In genomic region chr7:79453266-79453557, GRCh38 we compare ENCODE assay signal across 9 cellular contexts. TPM values are rescaled to one million over a fixed set of nuclear protein-coding genes. Genes with fewer than 3 reads are reported as not detected.
DNase-seq lines count a peak whose midpoint lies in the region; ATAC-seq, FAIRE-seq and TF ChIP-seq lines count a peak whose summit lies in the region.
"Had no signal": no experiment of that assay in that cellular context is flagged by ENCODE, and none has a peak within 500 bp of the region (broad histone marks: within the 10 kb centered on the region; RNA-seq: fewer than 3 reads in every experiment).

No MANE protein-coding gene starts in this region.

- H3K4me3 ChIP-seq in right atrium auricular region: peak overlapping the region; percentile 74 to 78
- H3K4me3 ChIP-seq in endothelial cell of umbilical vein (replicated peaks in 1 of 3; ENCODE audit: insufficient read depth in 1 of 3, low read depth in 1 of 3, low read length in 3 of 3): peak overlapping the region; percentile 78 to 84 (median 82)

- H3K4me3 Mint-ChIP-seq in natural killer cell treated with Interleukin-12 subunit alpha and Interleukin-12 subunit beta and Interleukin-15 and Interleukin-18, amount 100 ng/mL, for 72 hours: peak overlapping the region; percentile 25

- H3K9me3 ChIP-seq in right atrium auricular region (no peaks in the 10 kb centered on the region), endothelial cell of umbilical vein (replicated peaks; ENCODE audit: control insufficient read depth, insufficient read depth, low read length) (no peaks in the 10 kb centered on the region)

- H3K27me3 ChIP-seq in right atrium auricular region (no peaks in the 10 kb centered on the region), endothelial cell of umbilical vein (ENCODE audit: control insufficient read depth in 2 of 2, insufficient read depth in 2 of 2, low read length in 2 of 2) (no peaks in the 10 kb centered on the region)

- H3K9ac ChIP-seq in endothelial cell of umbilical vein (replicated peaks; ENCODE audit: extremely low read depth, insufficient read depth, low read length): peak overlapping the region; percentile 92

- peaks cover 29 to 31% of the 10 kb centered on the region in 2 donors for H3K27me3 Mint-ChIP-seq in natural killer cell treated with Interleukin-12 subunit alpha and Interleukin-12 subunit beta and Interleukin-15 and Interleukin-18, amount 100 ng/mL, for 72 hours

- TF ChIP-seq POLR2A in endothelial cell of umbilical vein (IDR thresholded peaks at IDR 0.05; ENCODE audit: low read depth, low read length): no peak

- no peak for FAIRE-seq in endothelial cell of umbilical vein (lab: Jason Lieb, UNC)

- no peaks in the 10 kb centered on the region for H4K20me1 ChIP-seq in endothelial cell of umbilical vein (replicated peaks; ENCODE audit: control insufficient read depth, extremely low read depth, insufficient read depth, low read length)

- ATAC-seq in Right ventricle myocardium inferior (no peak), HG03175 (IDR thresholded peaks at IDR 0.05; ENCODE audit: unreplicated experiment) (no peak)
- no peak for ATAC-seq in natural killer cell treated with Interleukin-12 subunit alpha and Interleukin-12 subunit beta and Interleukin-15 and Interleukin-18, amount 100 ng/mL, for 72 hours

- intact Hi-C loops in Right ventricle myocardium inferior (cut with DNase I): loop anchor here (5.0 kb wide), 2 partner anchors 46 to 146 kb away; no protein-coding TSS in a partner anchor
- intact Hi-C loops in endothelial cell of umbilical vein (cut with micrococcal nuclease): loop anchor here (5.0 kb wide), 1 partner anchor 564 kb away; no protein-coding TSS in a partner anchor

- H3K79me2 ChIP-seq in endothelial cell of umbilical vein (ENCODE audit: control insufficient read depth, insufficient read depth, low read length): peaks cover 12% of the 10 kb centered on the region

- H3K27ac ChIP-seq in right atrium auricular region (peak overlapping the region; percentile 94 to 97), endothelial cell of umbilical vein (ENCODE audit: insufficient read depth, low read depth, low read length) (peak overlapping the region; percentile 78)

- H2AFZ ChIP-seq in endothelial cell of umbilical vein (ENCODE audit: low read depth, low read length): peak overlapping the region; percentile 94

- BruUV-seq in endothelial cell of umbilical vein (replicated peaks; lab: Mats Ljungman, UMichigan): TSS peak; percentile 15

- H3K4me1 Mint-ChIP-seq in natural killer cell treated with Interleukin-12 subunit alpha and Interleukin-12 subunit beta and Interleukin-15 and Interleukin-18, amount 100 ng/mL, for 72 hours (ENCODE audit: low read depth in 2 of 2): peaks cover 0 to 3% of the 10 kb centered on the region in 2 donors

- no peak for TF ChIP-seq CTCF in right atrium auricular region (IDR thresholded peaks at IDR 0.05)
- no peak for TF ChIP-seq CTCF in endothelial cell of umbilical vein (IDR thresholded peaks at IDR 0.05; ENCODE audit: extremely low read depth in 1 of 2, insufficient read depth in 1 of 2, low read depth in 1 of 2, low read length in 2 of 2)

- peaks cover 2% of the 10 kb centered on the region for H3K9me3 Mint-ChIP-seq in natural killer cell treated with Interleukin-12 subunit alpha and Interleukin-12 subunit beta and Interleukin-15 and Interleukin-18, amount 100 ng/mL, for 72 hours

- no peak for DNase-seq in right atrium auricular region (ENCODE audit: low spot score)
- DNase-seq in Right ventricle myocardium inferior (ENCODE audit: missing footprints): no peak
- DNase-seq in endothelial cell of umbilical vein (ENCODE audit: low read depth, low spot score): no peak
- no peak for DNase-seq in natural killer cell treated with Interleukin-12 subunit alpha and Interleukin-12 subunit beta and Interleukin-15 and Interleukin-18, amount 100 ng/mL, for 72 hours (ENCODE audit: low spot score)
- DNase-seq in DMS114 treated with DMSO at 0.1 percent for 48 hours (lab: John Stamatoyannopoulos, UW; ENCODE audit: unreplicated experiment): no peak
- DNase-seq in NCI-H345 (lab: John Stamatoyannopoulos, UW): no peak
- DNase-seq in stimulated activated naive CD4-positive, alpha-beta T cell treated with Interleukin-2 at 50 U/mL for 16 hours (lab: John Stamatoyannopoulos, UW): no peak
- DNase-seq: COR-L47 had no signal

- POLR2A ChIA-PET in endothelial cell of umbilical vein (lab: Charles Lee): interaction anchor here (0.6 to 0.7 kb wide), 4 partner anchors 18 to 1976 kb away, joined by 3 to 5 read pairs (median 4); no protein-coding TSS in a partner anchor

- no peak overlapping the region for H3K27ac Mint-ChIP-seq in natural killer cell treated with Interleukin-12 subunit alpha and Interleukin-12 subunit beta and Interleukin-15 and Interleukin-18, amount 100 ng/mL, for 72 hours

- CTCF ChIA-PET in endothelial cell of umbilical vein (lab: Charles Lee): interaction anchor here (0.7 to 3.7 kb wide), 3 partner anchors 66 to 289 kb away, joined by 4 to 33 read pairs (median 6); no protein-coding TSS in a partner anchor

- H3K36me3 Mint-ChIP-seq in natural killer cell treated with Interleukin-12 subunit alpha and Interleukin-12 subunit beta and Interleukin-15 and Interleukin-18, amount 100 ng/mL, for 72 hours: no peaks in the 10 kb centered on the region

- H3K4me1 ChIP-seq in right atrium auricular region: peaks cover 0 to 36% of the 10 kb centered on the region in 2 donors
- peaks cover 19% of the 10 kb centered on the region for H3K4me1 ChIP-seq in endothelial cell of umbilical vein (ENCODE audit: control insufficient read depth, extremely low read depth, insufficient read depth, low read length)

- H3K36me3 ChIP-seq in right atrium auricular region (no peaks in the 10 kb centered on the region), endothelial cell of umbilical vein (ENCODE audit: control insufficient read depth in 2 of 2, extremely low read depth in 1 of 2, insufficient read depth in 2 of 2, low read length in 2 of 2) (peaks cover 0 to 5% of the 10 kb centered on the region in 2 experiments)

- no peaks in the 10 kb centered on the region for H3K9me1 ChIP-seq in endothelial cell of umbilical vein (replicated peaks; ENCODE audit: control insufficient read depth, extremely low read depth, insufficient read depth, low read length)

- dilution Hi-C loops in endothelial cell of umbilical vein (cut with MboI; ENCODE audit: extremely low pct_ligation_motif_present, low sequenced_read_pairs): no loop called here

- peak overlapping the region; percentile 89 for H3K4me2 ChIP-seq in endothelial cell of umbilical vein (ENCODE audit: insufficient read depth, low read length)

TF ChIP-seq in endothelial cell of umbilical vein, 7 proteins besides CTCF, POLR2A, EP300 and RAD21:
- TF ChIP-seq JUN (IDR thresholded peaks at IDR 0.05; ENCODE audit: borderline replicate concordance, insufficient read depth, insufficient read length, low read depth): no peak
- no peak for TF ChIP-seq MYC (IDR thresholded peaks at IDR 0.05; ENCODE audit: low read depth, low read length)
- no peak for TF ChIP-seq POLR2AphosphoS5 (IDR thresholded peaks at IDR 0.05; ENCODE audit: insufficient read depth, low read depth, low read length)
- no peak for TF ChIP-seq MAX (IDR thresholded peaks at IDR 0.05; ENCODE audit: insufficient read depth, insufficient read length)
- no peak for TF ChIP-seq EZH2 (IDR thresholded peaks at IDR 0.05; ENCODE audit: borderline replicate concordance, low read depth, low read length, severe bottlenecking)
- no peak for TF ChIP-seq GATA2 (IDR thresholded peaks at IDR 0.05; ENCODE audit: insufficient read depth, insufficient read length, low read depth, low read length)
- no peak for TF ChIP-seq FOS (IDR thresholded peaks at IDR 0.05; ENCODE audit: borderline replicate concordance, insufficient read depth, low read length)

RNA-seq across cellular contexts. Expression of gene MAGI2, which starts 0.3 kb away (rescaled TPM):
- total RNA-seq in right atrium auricular region (1 to 10 TPM; 5.9 to 6.0 TPM), Right ventricle myocardium inferior (3.1 TPM), endothelial cell of umbilical vein (5.8 and 6.0 TPM in 2 replicates)
- 0.28 and 0.32 TPM in 2 replicates for polyA plus RNA-seq in endothelial cell of umbilical vein
- 0.24 and 0.36 TPM in 2 replicates for polyA plus RNA-seq in endothelial cell of umbilical vein (2011; cell fraction: cytosol; rRNA removed)
- 3.5 and 4.8 TPM in 2 replicates for polyA plus RNA-seq in endothelial cell of umbilical vein (2011; cell fraction: nucleus; rRNA removed)
- polyA plus RNA-seq in endothelial cell of umbilical vein (2012): 0.76 and 0.80 TPM in 2 replicates
- 7.5 and 9.1 TPM in 2 replicates for polyA minus RNA-seq in endothelial cell of umbilical vein
- polyA minus RNA-seq in endothelial cell of umbilical vein (2011; cell fraction: cytosol; rRNA and poly(A)+ RNA removed): not detected
- 51.2 and 51.8 TPM in 2 replicates for polyA minus RNA-seq in endothelial cell of umbilical vein (2011; cell fraction: nucleus; rRNA and poly(A)+ RNA removed)
- total RNA-seq in natural killer cell treated with Interleukin-12 subunit alpha and Interleukin-12 subunit beta and Interleukin-15 and Interleukin-18, amount 100 ng/mL, for 72 hours: under 1 TPM; 0.08 to 0.19 TPM
